ENCODE assay signal across 1 cellular context in the genomic region with DNA sequence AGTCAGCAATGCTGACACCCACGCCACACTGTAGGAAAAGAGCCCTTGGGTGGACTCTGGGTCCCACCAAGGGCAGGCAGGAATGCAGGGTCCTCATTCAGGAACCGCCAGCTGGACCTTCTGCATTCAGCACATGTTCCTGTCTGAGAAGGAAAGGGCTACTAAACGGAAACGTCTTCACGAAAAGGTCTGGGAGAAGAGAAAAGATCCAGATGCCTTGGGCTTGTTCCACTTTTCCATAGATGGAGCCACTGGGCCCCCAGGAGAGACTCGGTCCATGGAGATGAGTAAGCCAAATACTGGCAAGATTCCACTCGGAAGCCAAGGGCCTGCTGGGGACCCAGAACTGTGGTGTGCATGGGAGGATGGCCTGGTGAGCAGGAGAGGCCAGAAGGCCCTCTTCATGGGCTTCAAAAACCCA.
TF ChIP-seq lines count a peak whose summit lies in the region.

No MANE protein-coding gene starts in this region.

TF ChIP-seq in WTC11, 78 proteins besides CTCF, POLR2A, EP300 and RAD21 (continued from another document):
- TF ChIP-seq, protein P1, sequence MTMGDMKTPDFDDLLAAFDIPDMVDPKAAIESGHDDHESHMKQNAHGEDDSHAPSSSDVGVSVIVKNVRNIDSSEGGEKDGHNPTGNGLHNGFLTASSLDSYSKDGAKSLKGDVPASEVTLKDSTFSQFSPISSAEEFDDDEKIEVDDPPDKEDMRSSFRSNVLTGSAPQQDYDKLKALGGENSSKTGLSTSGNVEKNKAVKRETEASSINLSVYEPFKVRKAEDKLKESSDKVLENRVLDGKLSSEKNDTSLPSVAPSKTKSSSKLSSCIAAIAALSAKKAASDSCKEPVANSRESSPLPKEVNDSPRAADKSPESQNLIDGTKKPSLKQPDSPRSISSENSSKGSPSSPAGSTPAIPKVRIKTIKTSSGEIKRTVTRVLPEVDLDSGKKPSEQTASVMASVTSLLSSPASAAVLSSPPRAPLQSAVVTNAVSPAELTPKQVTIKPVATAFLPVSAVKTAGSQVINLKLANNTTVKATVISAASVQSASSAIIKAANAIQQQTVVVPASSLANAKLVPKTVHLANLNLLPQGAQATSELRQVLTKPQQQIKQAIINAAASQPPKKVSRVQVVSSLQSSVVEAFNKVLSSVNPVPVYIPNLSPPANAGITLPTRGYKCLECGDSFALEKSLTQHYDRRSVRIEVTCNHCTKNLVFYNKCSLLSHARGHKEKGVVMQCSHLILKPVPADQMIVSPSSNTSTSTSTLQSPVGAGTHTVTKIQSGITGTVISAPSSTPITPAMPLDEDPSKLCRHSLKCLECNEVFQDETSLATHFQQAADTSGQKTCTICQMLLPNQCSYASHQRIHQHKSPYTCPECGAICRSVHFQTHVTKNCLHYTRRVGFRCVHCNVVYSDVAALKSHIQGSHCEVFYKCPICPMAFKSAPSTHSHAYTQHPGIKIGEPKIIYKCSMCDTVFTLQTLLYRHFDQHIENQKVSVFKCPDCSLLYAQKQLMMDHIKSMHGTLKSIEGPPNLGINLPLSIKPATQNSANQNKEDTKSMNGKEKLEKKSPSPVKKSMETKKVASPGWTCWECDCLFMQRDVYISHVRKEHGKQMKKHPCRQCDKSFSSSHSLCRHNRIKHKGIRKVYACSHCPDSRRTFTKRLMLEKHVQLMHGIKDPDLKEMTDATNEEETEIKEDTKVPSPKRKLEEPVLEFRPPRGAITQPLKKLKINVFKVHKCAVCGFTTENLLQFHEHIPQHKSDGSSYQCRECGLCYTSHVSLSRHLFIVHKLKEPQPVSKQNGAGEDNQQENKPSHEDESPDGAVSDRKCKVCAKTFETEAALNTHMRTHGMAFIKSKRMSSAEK (CRISPR knock-in tag; IDR thresholded peaks at IDR 0.05; ENCODE audit: borderline replicate concordance) = no peak
- TF ChIP-seq, protein P2, sequence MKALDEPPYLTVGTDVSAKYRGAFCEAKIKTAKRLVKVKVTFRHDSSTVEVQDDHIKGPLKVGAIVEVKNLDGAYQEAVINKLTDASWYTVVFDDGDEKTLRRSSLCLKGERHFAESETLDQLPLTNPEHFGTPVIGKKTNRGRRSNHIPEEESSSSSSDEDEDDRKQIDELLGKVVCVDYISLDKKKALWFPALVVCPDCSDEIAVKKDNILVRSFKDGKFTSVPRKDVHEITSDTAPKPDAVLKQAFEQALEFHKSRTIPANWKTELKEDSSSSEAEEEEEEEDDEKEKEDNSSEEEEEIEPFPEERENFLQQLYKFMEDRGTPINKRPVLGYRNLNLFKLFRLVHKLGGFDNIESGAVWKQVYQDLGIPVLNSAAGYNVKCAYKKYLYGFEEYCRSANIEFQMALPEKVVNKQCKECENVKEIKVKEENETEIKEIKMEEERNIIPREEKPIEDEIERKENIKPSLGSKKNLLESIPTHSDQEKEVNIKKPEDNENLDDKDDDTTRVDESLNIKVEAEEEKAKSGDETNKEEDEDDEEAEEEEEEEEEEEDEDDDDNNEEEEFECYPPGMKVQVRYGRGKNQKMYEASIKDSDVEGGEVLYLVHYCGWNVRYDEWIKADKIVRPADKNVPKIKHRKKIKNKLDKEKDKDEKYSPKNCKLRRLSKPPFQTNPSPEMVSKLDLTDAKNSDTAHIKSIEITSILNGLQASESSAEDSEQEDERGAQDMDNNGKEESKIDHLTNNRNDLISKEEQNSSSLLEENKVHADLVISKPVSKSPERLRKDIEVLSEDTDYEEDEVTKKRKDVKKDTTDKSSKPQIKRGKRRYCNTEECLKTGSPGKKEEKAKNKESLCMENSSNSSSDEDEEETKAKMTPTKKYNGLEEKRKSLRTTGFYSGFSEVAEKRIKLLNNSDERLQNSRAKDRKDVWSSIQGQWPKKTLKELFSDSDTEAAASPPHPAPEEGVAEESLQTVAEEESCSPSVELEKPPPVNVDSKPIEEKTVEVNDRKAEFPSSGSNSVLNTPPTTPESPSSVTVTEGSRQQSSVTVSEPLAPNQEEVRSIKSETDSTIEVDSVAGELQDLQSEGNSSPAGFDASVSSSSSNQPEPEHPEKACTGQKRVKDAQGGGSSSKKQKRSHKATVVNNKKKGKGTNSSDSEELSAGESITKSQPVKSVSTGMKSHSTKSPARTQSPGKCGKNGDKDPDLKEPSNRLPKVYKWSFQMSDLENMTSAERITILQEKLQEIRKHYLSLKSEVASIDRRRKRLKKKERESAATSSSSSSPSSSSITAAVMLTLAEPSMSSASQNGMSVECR (CRISPR knock-in tag; IDR thresholded peaks at IDR 0.05; ENCODE audit: borderline replicate concordance) = no peak
- TF ChIP-seq, protein P3, sequence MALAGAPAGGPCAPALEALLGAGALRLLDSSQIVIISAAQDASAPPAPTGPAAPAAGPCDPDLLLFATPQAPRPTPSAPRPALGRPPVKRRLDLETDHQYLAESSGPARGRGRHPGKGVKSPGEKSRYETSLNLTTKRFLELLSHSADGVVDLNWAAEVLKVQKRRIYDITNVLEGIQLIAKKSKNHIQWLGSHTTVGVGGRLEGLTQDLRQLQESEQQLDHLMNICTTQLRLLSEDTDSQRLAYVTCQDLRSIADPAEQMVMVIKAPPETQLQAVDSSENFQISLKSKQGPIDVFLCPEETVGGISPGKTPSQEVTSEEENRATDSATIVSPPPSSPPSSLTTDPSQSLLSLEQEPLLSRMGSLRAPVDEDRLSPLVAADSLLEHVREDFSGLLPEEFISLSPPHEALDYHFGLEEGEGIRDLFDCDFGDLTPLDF (CRISPR knock-in tag; IDR thresholded peaks at IDR 0.05) = no peak
